In the genomic region with DNA sequence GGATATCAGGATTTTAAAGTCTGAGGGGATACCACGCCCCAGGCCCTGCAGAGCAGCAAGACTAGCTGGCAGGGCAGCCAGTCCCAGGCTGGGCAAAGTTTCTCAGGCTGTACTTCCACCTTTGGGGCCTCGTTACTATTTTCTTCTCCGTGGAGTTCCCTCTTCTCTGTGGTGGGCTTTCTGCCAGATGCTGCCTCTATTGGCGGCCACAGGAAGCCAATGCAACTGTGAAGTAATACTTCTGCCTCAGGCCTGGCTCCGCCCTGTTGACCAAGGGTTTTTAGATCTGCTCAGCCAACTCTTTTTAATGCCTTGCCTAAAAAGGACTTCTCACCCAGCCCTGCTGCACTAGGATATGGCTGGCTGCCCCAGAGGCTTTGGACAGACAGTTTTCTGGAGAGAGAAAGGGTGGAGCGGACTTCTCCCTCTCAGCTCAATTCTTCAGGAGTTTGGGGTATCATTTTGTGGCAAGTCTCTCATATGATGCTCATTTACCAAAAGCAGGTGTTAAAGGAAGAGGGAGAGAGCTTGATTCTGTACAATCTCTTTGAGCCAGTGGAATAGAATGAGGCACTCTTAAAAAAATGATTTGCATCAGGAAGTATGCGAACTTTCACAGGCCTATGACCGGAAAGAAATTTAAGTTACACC, we compare ENCODE assay signal across 9 cellular contexts.
DNase-seq lines count a peak whose midpoint lies in the region; ATAC-seq and TF ChIP-seq lines count a peak whose summit lies in the region.
"Had no signal": no experiment of that assay in that cellular context is flagged by ENCODE, and none has a peak within 500 bp of the region (broad histone marks: within the 10 kb centered on the region; RNA-seq: fewer than 3 reads in every experiment).

No MANE protein-coding gene starts in this region.

- ATAC-seq in HG02840 (IDR thresholded peaks at IDR 0.05; ENCODE audit: low FRiP score, unreplicated experiment) (peak; percentile 53), lower lobe of right lung (peak; percentile 88 to 92)

- H3K27ac ChIP-seq in lower lobe of right lung (peak overlapping the region; percentile 67), tibial nerve (peak overlapping the region in 3 of 4 donors; percentile 34 to 62 (median 56))

- TF ChIP-seq POLR2A in tibial nerve (IDR thresholded peaks at IDR 0.05) = peak in 1 of 2 donors; percentile 10

- peaks cover 8% of the 10 kb centered on the region for H3K9me3 Mint-ChIP-seq in dendritic cell treated with granulocyte-macrophage colony-stimulating factor and Interleukin-4, amounts not matched to agents 40 ng/mL and 50 ng/mL, for 4 days
- H3K9me3 Mint-ChIP-seq: naive thymus-derived CD8-positive, alpha-beta T cell had no signal

- DNase-seq in NCI-H82 (lab: John Stamatoyannopoulos, UW) = peak; percentile 10
- DNase-seq in NCI-H82 treated with DMSO at 0.1 percent for 48 hours (lab: John Stamatoyannopoulos, UW; ENCODE audit: unreplicated experiment) = no peak
- peak; percentile 94 for DNase-seq in NCI-H460 (ENCODE audit: extremely low read depth, low read depth)
- DNase-seq in lower lobe of right lung = peak; percentile 89
- DNase-seq in tibial nerve (ENCODE audit: low spot score in 2 of 2) = peak; percentile 69 to 80
- DNase-seq in cerebellar nuclear complex (lab: John Stamatoyannopoulos, UW) = no peak

- peak in 1 of 2 donors; percentile 80 for TF ChIP-seq EP300 in tibial nerve (IDR thresholded peaks at IDR 0.05)

- H3K4me3 Mint-ChIP-seq in dendritic cell treated with granulocyte-macrophage colony-stimulating factor and Interleukin-4, amounts not matched to agents 40 ng/mL and 50 ng/mL, for 4 days = peak overlapping the region; percentile 31

- no peaks in the 10 kb centered on the region for H3K27me3 Mint-ChIP-seq in dendritic cell treated with granulocyte-macrophage colony-stimulating factor and Interleukin-4, amounts not matched to agents 40 ng/mL and 50 ng/mL, for 4 days

- H3K27me3 ChIP-seq in lower lobe of right lung (ENCODE audit: low read depth) (no peaks in the 10 kb centered on the region), tibial nerve (no peaks in the 10 kb centered on the region)

- H3K4me3 ChIP-seq in lower lobe of right lung (no peak overlapping the region), tibial nerve (no peak overlapping the region)

- H3K36me3 Mint-ChIP-seq in dendritic cell treated with granulocyte-macrophage colony-stimulating factor and Interleukin-4, amounts not matched to agents 40 ng/mL and 50 ng/mL, for 4 days (ENCODE audit: low read depth) = peaks cover 7% of the 10 kb centered on the region
- H3K36me3 Mint-ChIP-seq: naive thymus-derived CD8-positive, alpha-beta T cell had no signal

- TF ChIP-seq CTCF in lower lobe of right lung (IDR thresholded peaks at IDR 0.05) = peak; percentile 38
- TF ChIP-seq CTCF in tibial nerve (IDR thresholded peaks at IDR 0.05) = peak in 2 of 5 experiments; percentile 11 to 14

- peak overlapping the region; percentile 88 for H3K27ac Mint-ChIP-seq in dendritic cell treated with granulocyte-macrophage colony-stimulating factor and Interleukin-4, amounts not matched to agents 40 ng/mL and 50 ng/mL, for 4 days

- H3K36me3 ChIP-seq in lower lobe of right lung (no peaks in the 10 kb centered on the region), tibial nerve (no peaks in the 10 kb centered on the region)

- 41 to 48% methylated on average over 8 of the region's 8 CpGs for WGBS in tibial nerve, 2 donors

- H3K4me1 ChIP-seq in lower lobe of right lung (peaks cover 44% of the 10 kb centered on the region), tibial nerve (peaks cover 0 to 19% (median 14%) of the 10 kb centered on the region in 4 donors)

- H3K9me3 ChIP-seq in lower lobe of right lung (no peaks in the 10 kb centered on the region), tibial nerve (no peaks in the 10 kb centered on the region)

- intact Hi-C loops in dendritic cell treated with granulocyte-macrophage colony-stimulating factor and Interleukin-4, amounts not matched to agents 40 ng/mL and 50 ng/mL, for 4 days (cut with micrococcal nuclease) = loop anchor here (5.0 to 10.0 kb wide), 2 partner anchors 65 to 162 kb away; a partner anchor contains a TSS
- intact Hi-C loops in lower lobe of right lung (cut with DNase I) = no loop called here

- peaks cover 58% of the 10 kb centered on the region for H3K4me1 Mint-ChIP-seq in dendritic cell treated with granulocyte-macrophage colony-stimulating factor and Interleukin-4, amounts not matched to agents 40 ng/mL and 50 ng/mL, for 4 days (ENCODE audit: low read depth)

Comparison
In these comparisons a context has a peak if more than half of its experiments do, and no peak if none do; other contexts are left out.
1. DNase-seq: peak in NCI-H82 (single experiment), NCI-H460 (single experiment), lower lobe of right lung (single experiment) and tibial nerve (2 of 2); none in NCI-H82 treated with DMSO at 0.1 percent for 48 hours (single experiment) and cerebellar nuclear complex (0 of 2).